Comparison of ENCODE assay signal across 8 cellular contexts in genomic region chr9:4678679-4679267, GRCh38. TPM values are rescaled to one million over a fixed set of nuclear protein-coding genes. Genes with fewer than 3 reads are reported as not detected.
A peak's percentile ranks its signal among the peaks of the same experiment; 100 is the strongest.
DNase-seq lines count a peak whose midpoint lies in the region; ATAC-seq and TF ChIP-seq lines count a peak whose summit lies in the region.

No MANE protein-coding gene starts in this region.

- H2AFZ ChIP-seq in Loucy (ENCODE audit: low read length) (peak overlapping the region; percentile 97), hepatocyte (peak overlapping the region; percentile 38)

- H3K4me3 ChIP-seq in Caco-2 (ENCODE audit: low read depth, low read length) (peak overlapping the region; percentile 51), Loucy (ENCODE audit: low read length, poor library complexity, severe bottlenecking) (peak overlapping the region; percentile 91), hepatocyte (peak overlapping the region; percentile 48), skeletal muscle satellite cell (ENCODE audit: low read length) (peak overlapping the region; percentile 96)

- no peaks in the 10 kb centered on the region for H3K9me3 ChIP-seq in Caco-2
- no peaks in the 10 kb centered on the region for H3K9me3 ChIP-seq in Loucy (ENCODE audit: insufficient read depth, low read depth, low read length)
- H3K9me3 ChIP-seq in hepatocyte (ENCODE audit: low read depth), result no peaks in the 10 kb centered on the region
- H3K9me3 ChIP-seq in skeletal muscle satellite cell (replicated peaks; ENCODE audit: low read length), result no peaks in the 10 kb centered on the region

- H3K27me3 Mint-ChIP-seq in Caco-2 (ENCODE audit: insufficient read depth, unreplicated experiment), result no peaks in the 10 kb centered on the region
- peaks cover 5% of the 10 kb centered on the region for H3K27me3 Mint-ChIP-seq in activated CD8-positive, alpha-beta T cell treated with anti-CD3 and anti-CD28 coated beads, Interleukin-2, amount 10 ng/mL, durations not matched to agents 7 days and 5 days (ENCODE audit: low read depth)

- H3K9me2 ChIP-seq in Loucy (replicated peaks; ENCODE audit: low read depth, low read length), result no peaks in the 10 kb centered on the region
- H3K9me2 ChIP-seq in hepatocyte (replicated peaks; ENCODE audit: insufficient read depth), result no peaks in the 10 kb centered on the region

- H4K20me1 ChIP-seq in Loucy (ENCODE audit: insufficient read depth, low read length, poor library complexity, severe bottlenecking) (peaks cover 9% of the 10 kb centered on the region), hepatocyte (ENCODE audit: insufficient read depth, poor library complexity, severe bottlenecking) (no peaks in the 10 kb centered on the region)

- no peaks in the 10 kb centered on the region for H3K4me1 Mint-ChIP-seq in Caco-2 (ENCODE audit: low read depth, unreplicated experiment)
- H3K4me1 Mint-ChIP-seq in activated CD8-positive, alpha-beta T cell treated with anti-CD3 and anti-CD28 coated beads, Interleukin-2, amount 10 ng/mL, durations not matched to agents 7 days and 5 days (ENCODE audit: low read depth), result no peaks in the 10 kb centered on the region

- H3K9ac ChIP-seq in Loucy (ENCODE audit: low read depth, low read length, poor library complexity, severe bottlenecking), result peak overlapping the region; percentile 95
- H3K9ac ChIP-seq in skeletal muscle satellite cell (ENCODE audit: low read depth, low read length), result peak overlapping the region; percentile 86

- H3K27ac Mint-ChIP-seq in Caco-2 (ENCODE audit: unreplicated experiment), result no peak overlapping the region
- no peak overlapping the region for H3K27ac Mint-ChIP-seq in activated CD8-positive, alpha-beta T cell treated with anti-CD3 and anti-CD28 coated beads, Interleukin-2, amount 10 ng/mL, durations not matched to agents 7 days and 5 days

- TSS peak; percentile 96 for BruUV-seq in Caco-2 (replicated peaks; lab: Mats Ljungman, UMichigan)

- H3K4me1 ChIP-seq in Caco-2 (peaks cover 12% of the 10 kb centered on the region), Loucy (ENCODE audit: insufficient read depth, low read length, poor library complexity, severe bottlenecking) (peaks cover 27% of the 10 kb centered on the region), hepatocyte (ENCODE audit: insufficient read depth) (peaks cover 22% of the 10 kb centered on the region), skeletal muscle satellite cell (ENCODE audit: control insufficient read depth, insufficient read depth, low read length) (peaks cover 24% of the 10 kb centered on the region)

- peaks cover 35% of the 10 kb centered on the region for H3K79me2 ChIP-seq in Loucy (ENCODE audit: insufficient read depth, low read length)
- H3K79me2 ChIP-seq in hepatocyte, result peaks cover 37% of the 10 kb centered on the region

- intact Hi-C loops in Caco-2 (cut with micrococcal nuclease; ENCODE audit: unreplicated experiment), result loop anchor here (1.0 to 2.0 kb wide), 4 partner anchors 16 to 187 kb away; partner anchors contain the start of genes AK3 and PLPP6

- H3K4me3 Mint-ChIP-seq in Caco-2 (ENCODE audit: unreplicated experiment), result no peak overlapping the region
- H3K4me3 Mint-ChIP-seq in activated CD8-positive, alpha-beta T cell treated with anti-CD3 and anti-CD28 coated beads, Interleukin-2, amount 10 ng/mL, durations not matched to agents 7 days and 5 days, result no peak overlapping the region

- POLR2A ChIA-PET in Caco-2 (lab: Charles Lee), result interaction anchor here (1.0 kb wide), 2 partner anchors 13 to 188 kb away, joined by 4 to 5 read pairs; partner anchors contain the start of gene SPATA6L
- POLR2A ChIA-PET in activated CD8-positive, alpha-beta T cell treated with anti-CD3 and anti-CD28 coated beads, Interleukin-2, amount 10 ng/mL, durations not matched to agents 7 days and 5 days (lab: Charles Lee), result interaction anchor here (0.7 to 1.4 kb wide), 5 partner anchors 13 to 950 kb away, joined by 3 to 19 read pairs (median 8); partner anchors contain the start of genes AK3, PLPP6, RIC1 and SPATA6L

- no peaks in the 10 kb centered on the region for H3K9me3 Mint-ChIP-seq in Caco-2 (ENCODE audit: unreplicated experiment)
- H3K9me3 Mint-ChIP-seq in activated CD8-positive, alpha-beta T cell treated with anti-CD3 and anti-CD28 coated beads, Interleukin-2, amount 10 ng/mL, durations not matched to agents 7 days and 5 days (ENCODE audit: insufficient read depth), result no peaks in the 10 kb centered on the region

- WGBS in hepatocyte (ENCODE audit: low lambda C conversion rate, missing lambda C conversion rate), result 2% methylated on average over 16 of the region's 16 CpGs

- H3K27ac ChIP-seq in hepatocyte, result peak overlapping the region; percentile 98

- no peak for DNase-seq in Caco-2
- peak; percentile 53 for DNase-seq in activated CD8-positive, alpha-beta T cell treated with anti-CD3 and anti-CD28 coated beads, Interleukin-2, amount 10 ng/mL, durations not matched to agents 7 days and 5 days
- DNase-seq in hepatocyte (ENCODE audit: low spot score), result peak; percentile 30
- no peak for DNase-seq in NCI-H1048 (lab: John Stamatoyannopoulos, UW)

- no peak for TF ChIP-seq CTCF in Caco-2 (IDR thresholded peaks at IDR 0.05; ENCODE audit: insufficient read depth in 1 of 2, low read depth in 1 of 2, low read length in 1 of 2, severe bottlenecking in 1 of 2, unreplicated experiment in 1 of 2)
- TF ChIP-seq CTCF in Loucy (conservative IDR thresholded peaks at IDR 0.05; ENCODE audit: low read length), result no peak
- no peak for TF ChIP-seq CTCF in hepatocyte (IDR thresholded peaks at IDR 0.05; ENCODE audit: poor library complexity)

- H3K36me3 ChIP-seq in Caco-2 (ENCODE audit: control insufficient read depth, insufficient read depth, low read length) (no peaks in the 10 kb centered on the region), Loucy (ENCODE audit: insufficient read depth, low read length) (no peaks in the 10 kb centered on the region), hepatocyte (replicated peaks; ENCODE audit: insufficient read depth, low read depth) (no peaks in the 10 kb centered on the region), skeletal muscle satellite cell (ENCODE audit: insufficient read depth, low read length) (no peaks in the 10 kb centered on the region)

- CTCF ChIA-PET in Caco-2 (lab: Charles Lee), result interaction anchor here (0.8 to 1.0 kb wide), 3 partner anchors 16 to 74 kb away, joined by 3 to 7 read pairs (median 7); partner anchors contain the start of gene PLPP6
- CTCF ChIA-PET in activated CD8-positive, alpha-beta T cell treated with anti-CD3 and anti-CD28 coated beads, Interleukin-2, amount 10 ng/mL, durations not matched to agents 7 days and 5 days (lab: Charles Lee), result interaction anchor here (1.0 to 1.4 kb wide), 6 partner anchors 13 to 64 kb away, joined by 3 to 5 read pairs (median 3); partner anchors contain the start of genes AK3, PLPP6 and SPATA6L

- H3F3A ChIP-seq in Loucy (ENCODE audit: low read depth), result 0 out of 2 replicates have a peak, but pooled peaks cover 3% of the 10 kb centered on the region

- H3K27me3 ChIP-seq in Caco-2 (replicated peaks; ENCODE audit: control insufficient read depth, insufficient read depth, low read length), result no peaks in the 10 kb centered on the region
- no peaks in the 10 kb centered on the region for H3K27me3 ChIP-seq in Loucy (ENCODE audit: insufficient read depth, low read length, poor library complexity, severe bottlenecking)
- H3K27me3 ChIP-seq in hepatocyte, result no peaks in the 10 kb centered on the region
- H3K27me3 ChIP-seq in skeletal muscle satellite cell (ENCODE audit: control insufficient read depth, insufficient read depth, low read length), result no peaks in the 10 kb centered on the region

- peak; percentile 17 for ATAC-seq in GM19395 (IDR thresholded peaks at IDR 0.05; ENCODE audit: unreplicated experiment)
- peak; percentile 20 for ATAC-seq in activated CD8-positive, alpha-beta T cell treated with anti-CD3 and anti-CD28 coated beads, Interleukin-2, amount 10 ng/mL, durations not matched to agents 7 days and 5 days
- no peak for ATAC-seq in HG02623 (IDR thresholded peaks at IDR 0.05; ENCODE audit: unreplicated experiment)

- no peaks in the 10 kb centered on the region for H3K36me3 Mint-ChIP-seq in Caco-2 (ENCODE audit: insufficient read depth, unreplicated experiment)
- peaks cover 6% of the 10 kb centered on the region for H3K36me3 Mint-ChIP-seq in activated CD8-positive, alpha-beta T cell treated with anti-CD3 and anti-CD28 coated beads, Interleukin-2, amount 10 ng/mL, durations not matched to agents 7 days and 5 days (ENCODE audit: low read depth)

- H3K4me2 ChIP-seq in Loucy (ENCODE audit: low read depth, low read length, poor library complexity, severe bottlenecking), result peak overlapping the region; percentile 74
- H3K4me2 ChIP-seq in hepatocyte, result peak overlapping the region; percentile 80
- peak overlapping the region; percentile 84 for H3K4me2 ChIP-seq in skeletal muscle satellite cell (ENCODE audit: low read length)

RNA-seq across cellular contexts. Expression of gene CDC37L1, which starts 0.6 kb away (rescaled TPM):
- total RNA-seq in Caco-2 (2022), result 8.7 and 9.3 TPM in 2 replicates
- total RNA-seq in activated CD8-positive, alpha-beta T cell treated with anti-CD3 and anti-CD28 coated beads, Interleukin-2, amount 10 ng/mL, durations not matched to agents 7 days and 5 days, result 1 to 10 TPM; 8.0 to 8.9 TPM
- 25.5 and 28.6 TPM in 2 replicates for total RNA-seq in hepatocyte
- 15.3 and 17.2 TPM in 2 replicates for polyA plus RNA-seq in hepatocyte
- total RNA-seq in skeletal muscle satellite cell (2012; rRNA removed), result 11.8 and 13.9 TPM in 2 replicates

RNA-seq across cellular contexts. Expression of gene SPATA6L, which starts 12.5 kb away (rescaled TPM):
- 1.4 and 2.4 TPM in 2 replicates for total RNA-seq in Caco-2 (2022)
- under 1 TPM; 0.29 to 0.76 TPM for total RNA-seq in activated CD8-positive, alpha-beta T cell treated with anti-CD3 and anti-CD28 coated beads, Interleukin-2, amount 10 ng/mL, durations not matched to agents 7 days and 5 days
- 1.0 and 2.5 TPM in 2 replicates for total RNA-seq in hepatocyte
- 2.0 and 2.3 TPM in 2 replicates for polyA plus RNA-seq in hepatocyte
- 0.25 and 0.66 TPM in 2 replicates for total RNA-seq in skeletal muscle satellite cell (2012; rRNA removed)

RNA-seq across cellular contexts. Expression of gene PLPP6, which starts 16.7 kb away (rescaled TPM):
- total RNA-seq in Caco-2 (2022) (6.7 and 7.2 TPM in 2 replicates), hepatocyte (28.1 and 32.1 TPM in 2 replicates)
- 1 to 10 TPM; 5.2 to 6.0 TPM for total RNA-seq in activated CD8-positive, alpha-beta T cell treated with anti-CD3 and anti-CD28 coated beads, Interleukin-2, amount 10 ng/mL, durations not matched to agents 7 days and 5 days
- 19.6 and 23.5 TPM in 2 replicates for polyA plus RNA-seq in hepatocyte
- 6.3 and 7.9 TPM in 2 replicates for total RNA-seq in skeletal muscle satellite cell (2012; rRNA removed)

Comparison
In these comparisons a context has a peak if more than half of its experiments do, and no peak if none do; other contexts are left out.
1. DNase-seq: peak in activated CD8-positive, alpha-beta T cell treated with anti-CD3 and anti-CD28 coated beads, Interleukin-2, amount 10 ng/mL, durations not matched to agents 7 days and 5 days (single experiment) and hepatocyte (single experiment); none in Caco-2 (0 of 2) and NCI-H1048 (single experiment).
2. Peak in every context shown above with its lines, with median percentiles within 50 percentile points of each other: H3K4me3 ChIP-seq and H3K4me2 ChIP-seq.